11 cellular contexts compared by ENCODE assay signal in genomic region chr5:112004867-112005532, GRCh38.
A peak's percentile ranks its signal among the peaks of the same experiment; 100 is the strongest.
DNase-seq lines count a peak whose midpoint lies in the region; ATAC-seq and TF ChIP-seq lines count a peak whose summit lies in the region.
"Had no signal": no experiment of that assay in that cellular context is flagged by ENCODE, and none has a peak within 500 bp of the region (broad histone marks: within the 10 kb centered on the region; RNA-seq: fewer than 3 reads in every experiment).

No MANE protein-coding gene starts in this region.

- H3K9me3 Mint-ChIP-seq in CD14-positive monocyte (no peaks in the 10 kb centered on the region), glutamatergic neuron (ENCODE audit: unreplicated experiment) (no peaks in the 10 kb centered on the region)
- H3K9me3 Mint-ChIP-seq: central memory CD8-positive, alpha-beta T cell; T-helper 1 cell treated with Interleukin-12 subunit alpha and Interleukin-12 subunit beta and Interleukin-4 antibody, amounts not matched to agents 30 μg/mL and 1 μg/mL, for 36 hours had no signal

- H3K4me1 Mint-ChIP-seq in CD14-positive monocyte (peaks cover 8% of the 10 kb centered on the region), glutamatergic neuron (ENCODE audit: low read depth, unreplicated experiment) (peaks cover 1% of the 10 kb centered on the region)
- H3K4me1 Mint-ChIP-seq: central memory CD8-positive, alpha-beta T cell had no signal

- no peaks in the 10 kb centered on the region for H3K9me3 ChIP-seq in body of pancreas

- no peaks in the 10 kb centered on the region for H3K27me3 ChIP-seq in body of pancreas

- no peaks in the 10 kb centered on the region for H3K4me1 ChIP-seq in body of pancreas

- WGBS in body of pancreas, 2 donors: 60 to 76% methylated on average over 1 of the region's 1 CpG

- intact Hi-C loops in body of pancreas (cut with DNase I): no loop called here
- intact Hi-C loops in CD14-positive monocyte (cut with micrococcal nuclease): no loop called here

- no peaks in the 10 kb centered on the region for H3K27me3 Mint-ChIP-seq in CD14-positive monocyte (ENCODE audit: low read depth in 3 of 3)
- H3K27me3 Mint-ChIP-seq in glutamatergic neuron (ENCODE audit: unreplicated experiment): no peaks in the 10 kb centered on the region
- H3K27me3 Mint-ChIP-seq: central memory CD8-positive, alpha-beta T cell had no signal

- H3K4me3 Mint-ChIP-seq in CD14-positive monocyte: no peak overlapping the region
- no peak overlapping the region for H3K4me3 Mint-ChIP-seq in glutamatergic neuron (ENCODE audit: unreplicated experiment)
- H3K4me3 Mint-ChIP-seq: central memory CD8-positive, alpha-beta T cell; T-helper 1 cell treated with Interleukin-12 subunit alpha and Interleukin-12 subunit beta and Interleukin-4 antibody, amounts not matched to agents 30 μg/mL and 1 μg/mL, for 36 hours had no signal

- H3K36me3 ChIP-seq in body of pancreas (replicated peaks in 1 of 2; ENCODE audit: insufficient read depth in 1 of 2, low read depth in 2 of 2): no peaks in the 10 kb centered on the region

- no peak overlapping the region for H3K4me3 ChIP-seq in body of pancreas
- H3K4me3 ChIP-seq: K562 had no signal

- TF ChIP-seq CTCF in body of pancreas (IDR thresholded peaks at IDR 0.05) (no peak), CD14-positive monocyte (IDR thresholded peaks at IDR 0.05) (no peak), glutamatergic neuron (IDR thresholded peaks at IDR 0.05; ENCODE audit: partially characterized antibody, unreplicated experiment) (no peak)

- H3K36me3 Mint-ChIP-seq in CD14-positive monocyte (no peaks in the 10 kb centered on the region), glutamatergic neuron (ENCODE audit: unreplicated experiment) (no peaks in the 10 kb centered on the region)

- DNase-seq in ELR (ENCODE audit: low read depth) (peak; percentile 88), dedifferentiated amniotic fluid mesenchymal stem cell (ENCODE audit: extremely low spot score) (peak; percentile 47), body of pancreas (no peak), CD14-positive monocyte (ENCODE audit: low spot score) (no peak), SKM-1 (lab: John Stamatoyannopoulos, UW; ENCODE audit: unreplicated experiment) (no peak), glutamatergic neuron (no peak)

- H3K27ac Mint-ChIP-seq in CD14-positive monocyte (no peak overlapping the region), glutamatergic neuron (ENCODE audit: unreplicated experiment) (no peak overlapping the region)
- H3K27ac Mint-ChIP-seq: T-helper 1 cell treated with Interleukin-12 subunit alpha and Interleukin-12 subunit beta and Interleukin-4 antibody, amounts not matched to agents 30 μg/mL and 1 μg/mL, for 36 hours had no signal

- no peak for TF ChIP-seq POLR2A in body of pancreas (IDR thresholded peaks at IDR 0.05)

- ATAC-seq in GM21360 (IDR thresholded peaks at IDR 0.05; ENCODE audit: unreplicated experiment): peak; percentile 88
- peak; percentile 75 for ATAC-seq in HG03139 (IDR thresholded peaks at IDR 0.05; ENCODE audit: unreplicated experiment)
- ATAC-seq in body of pancreas: no peak
- ATAC-seq: K562 had no signal

- no peak overlapping the region for H3K27ac ChIP-seq in body of pancreas

Comparison
In these comparisons a context has a peak if more than half of its experiments do, and no peak if none do; other contexts are left out.
1. DNase-seq: peak in ELR (single experiment) and dedifferentiated amniotic fluid mesenchymal stem cell (single experiment); none in body of pancreas (0 of 4), CD14-positive monocyte (single experiment), SKM-1 (single experiment) and glutamatergic neuron (single experiment).